ENCODE assay signal across 22 cellular contexts in genomic region chr18:67715567-67715966, GRCh38.
"Had no signal": no experiment of that assay in that cellular context is flagged by ENCODE, and none has a peak within 500 bp of the region (broad histone marks: within the 10 kb centered on the region; RNA-seq: fewer than 3 reads in every experiment).

No MANE protein-coding gene starts in this region.

- FAIRE-seq: HTR-8/SVneo had no signal

- H3K9me3 Mint-ChIP-seq: T-cell had no signal

- H3K27ac ChIP-seq: HL-60, KMS-11, RWPE1 had no signal

- ATAC-seq: T-cell had no signal

- DNase-seq: Kasumi-1, MM.1S, NCI-H1092 treated with DMSO at 0.1 percent for 48 hours, NCI-H1436, NCI-H187, NCI-H2029, NCI-H2081 treated with DMSO at 0.1 percent for 48 hours, NCI-H2171, NCI-H226, NCI-H446, NCI-H510A, NCI-H524 treated with DMSO at 0.1 percent for 48 hours, NCI-H69, NCI-H774, SHP77, SK-N-SH, SW 1271, T-cell had no signal

- H3K4me3 Mint-ChIP-seq: T-cell had no signal

- H3K4me2 ChIP-seq: KMS-11, SK-N-SH had no signal

- H3K36me3 Mint-ChIP-seq: T-cell had no signal

- H3K9me3 ChIP-seq: SK-N-SH had no signal

- H3K27me3 Mint-ChIP-seq: T-cell had no signal

- H3K27ac Mint-ChIP-seq: T-cell had no signal

- H3K9ac ChIP-seq: KMS-11, SK-N-SH had no signal

- H3K4me1 Mint-ChIP-seq: T-cell had no signal
